Comparison of ENCODE assay signal across 8 cellular contexts in the genomic region with DNA sequence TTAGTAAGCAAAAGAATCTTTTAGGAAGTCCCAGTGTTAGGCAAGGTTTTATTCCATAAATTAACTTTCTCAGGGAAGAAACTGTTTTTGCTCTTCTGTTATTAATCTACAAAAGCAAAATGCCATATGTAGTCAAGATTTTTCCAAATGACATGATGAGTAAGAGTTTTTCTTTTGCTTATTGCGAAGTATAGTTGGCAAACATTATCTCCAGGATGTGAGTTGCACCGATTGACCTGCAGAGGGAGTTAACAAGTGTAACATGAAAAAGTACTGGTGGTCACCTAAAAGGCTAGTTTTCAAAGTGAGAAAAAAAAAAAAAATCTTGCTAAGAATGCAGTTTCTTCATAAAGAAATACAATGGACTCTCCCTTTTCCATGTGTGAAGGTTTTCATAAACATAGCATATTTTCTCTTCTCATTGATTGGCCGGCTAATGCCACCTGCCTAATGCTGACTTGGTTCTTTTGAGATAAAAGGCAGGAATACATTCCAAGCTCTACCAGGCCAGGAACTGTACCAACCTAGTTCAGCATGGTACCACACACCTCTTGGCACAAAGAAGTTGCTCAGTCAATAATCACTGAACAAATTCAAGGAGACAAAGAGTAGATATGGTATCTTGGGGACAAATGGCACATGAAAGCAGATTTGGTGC.
DNase-seq lines count a peak whose midpoint lies in the region; TF ChIP-seq lines count a peak whose summit lies in the region.

No MANE protein-coding gene starts in this region.

- H3K27ac ChIP-seq in esophagus squamous epithelium (peak overlapping the region; percentile 20 to 70 (median 32)), ovary (no peak overlapping the region)

- H3K4me3 Mint-ChIP-seq in Caco-2 (ENCODE audit: unreplicated experiment) (no peak overlapping the region), HFFc6 (peak overlapping the region; percentile 63)

- no peaks in the 10 kb centered on the region for H3K27me3 ChIP-seq in Caco-2 (replicated peaks; ENCODE audit: control insufficient read depth, insufficient read depth, low read length)
- peaks cover 0 to 5% (median 0%) of the 10 kb centered on the region in 4 donors for H3K27me3 ChIP-seq in esophagus squamous epithelium
- no peaks in the 10 kb centered on the region for H3K27me3 ChIP-seq in ovary

- POLR2A ChIA-PET in Caco-2 (lab: Charles Lee), result no interaction called here

- H3K36me3 ChIP-seq in Caco-2 (ENCODE audit: control insufficient read depth, insufficient read depth, low read length) (no peaks in the 10 kb centered on the region; the same call in 1 of the 2 replicates), esophagus squamous epithelium (peaks cover 0 to 39% (median 0%) of the 10 kb centered on the region in 3 donors), ovary (no peaks in the 10 kb centered on the region)

- WGBS in esophagus squamous epithelium, 2 donors, result 37 to 42% methylated on average over 3 of the region's 3 CpGs
- WGBS in ovary, 3 donors, result 22 to 29% (median 22%) methylated on average over 3 of the region's 3 CpGs

- no peak for TF ChIP-seq EP300 in ovary (IDR thresholded peaks at IDR 0.05)

- H3K9me3 ChIP-seq in Caco-2 (no peaks in the 10 kb centered on the region), esophagus squamous epithelium (no peaks in the 10 kb centered on the region), ovary (no peaks in the 10 kb centered on the region)

- TF ChIP-seq CTCF in Caco-2 (IDR thresholded peaks at IDR 0.05; ENCODE audit: insufficient read depth in 1 of 2, low read depth in 1 of 2, low read length in 1 of 2, severe bottlenecking in 1 of 2, unreplicated experiment in 1 of 2) (peak; percentile 53 to 71), HFFc6 (IDR thresholded peaks at IDR 0.05) (peak; percentile 88), esophagus squamous epithelium (IDR thresholded peaks at IDR 0.05) (peak in 5 of 6 experiments; percentile 50 to 78 (median 55)), ovary (IDR thresholded peaks at IDR 0.05) (peak; percentile 17 to 82 (median 52))

- H3K9me3 Mint-ChIP-seq in Caco-2 (ENCODE audit: unreplicated experiment), result no peaks in the 10 kb centered on the region
- H3K9me3 Mint-ChIP-seq in HFFc6, result no peaks in the 10 kb centered on the region

- intact Hi-C loops in Caco-2 (cut with micrococcal nuclease; ENCODE audit: unreplicated experiment) (loop anchor here (1.0 to 10.0 kb wide), 3 partner anchors 14 to 176 kb away; partner anchors contain the start of gene LNX1), esophagus squamous epithelium (cut with DNase I) (no loop called here), ovary (cut with DNase I) (loop anchor here in 1 of 4 donors (10.0 kb wide), 3 partner anchors 184 to 414 kb away; no protein-coding TSS in a partner anchor)

- TF ChIP-seq POLR2A in esophagus squamous epithelium (IDR thresholded peaks at IDR 0.05) (no peak), ovary (IDR thresholded peaks at IDR 0.05) (no peak)

- no peaks in the 10 kb centered on the region for H3K4me1 Mint-ChIP-seq in Caco-2 (ENCODE audit: low read depth, unreplicated experiment)
- peaks cover 29% of the 10 kb centered on the region for H3K4me1 Mint-ChIP-seq in HFFc6 (ENCODE audit: low read depth)

- no peak overlapping the region for H3K4me3 ChIP-seq in Caco-2 (ENCODE audit: low read depth, low read length)
- H3K4me3 ChIP-seq in esophagus squamous epithelium, result no peak overlapping the region
- H3K4me3 ChIP-seq in ovary, result no peak overlapping the region

- CTCF ChIA-PET in Caco-2 (lab: Charles Lee), result interaction anchor here (0.7 kb wide), 2 partner anchors 20 to 162 kb away, joined by 3 to 4 read pairs; no protein-coding TSS in a partner anchor

- peak; percentile 49 for DNase-seq in Caco-2
- peak; percentile 82 for DNase-seq in HFFc6
- peak; percentile 18 for DNase-seq in RPMI8226
- DNase-seq in esophagus squamous epithelium (lab: John Stamatoyannopoulos, UW), result no peak
- peak in 3 of 5 donors; percentile 46 to 79 (median 50) for DNase-seq in ovary
- DNase-seq in NCI-H2171 treated with DMSO at 0.1 percent for 48 hours (lab: John Stamatoyannopoulos, UW), result no peak
- no peak for DNase-seq in 8988T
- no peak for DNase-seq in T-helper 9 cell

- BruUV-seq in Caco-2 (replicated peaks; lab: Mats Ljungman, UMichigan), result no TSS peak

- H3K27me3 Mint-ChIP-seq in Caco-2 (ENCODE audit: insufficient read depth, unreplicated experiment) (no peaks in the 10 kb centered on the region), HFFc6 (ENCODE audit: insufficient read depth) (no peaks in the 10 kb centered on the region; the same call in 1 of the 2 replicates)

- H3K27ac Mint-ChIP-seq in Caco-2 (ENCODE audit: unreplicated experiment) (no peak overlapping the region), HFFc6 (peak overlapping the region; percentile 85)

- no peaks in the 10 kb centered on the region for H3K36me3 Mint-ChIP-seq in Caco-2 (ENCODE audit: insufficient read depth, unreplicated experiment)
- H3K36me3 Mint-ChIP-seq in HFFc6 (ENCODE audit: low read depth), result no peaks in the 10 kb centered on the region

- H3K4me1 ChIP-seq in Caco-2 (no peaks in the 10 kb centered on the region), esophagus squamous epithelium (peaks cover 0 to 23% (median 15%) of the 10 kb centered on the region in 3 donors), ovary (ENCODE audit: insufficient read depth) (peaks cover 6% of the 10 kb centered on the region)

Comparison
In these comparisons a context has a peak if more than half of its experiments do, and no peak if none do; other contexts are left out.
1. DNase-seq: peak in Caco-2 (2 of 2), HFFc6 (single experiment), RPMI8226 (single experiment) and ovary (3 of 5); none in esophagus squamous epithelium (single experiment), NCI-H2171 treated with DMSO at 0.1 percent for 48 hours (single experiment), 8988T (single experiment) and T-helper 9 cell (single experiment).
2. H3K27ac ChIP-seq: peak in esophagus squamous epithelium (4 of 4); none in ovary (0 of 2).
3. Peak in every context shown above with its lines, with median percentiles within 50 percentile points of each other: CTCF ChIP-seq.